17 cellular contexts compared by ENCODE assay signal in the genomic region with DNA sequence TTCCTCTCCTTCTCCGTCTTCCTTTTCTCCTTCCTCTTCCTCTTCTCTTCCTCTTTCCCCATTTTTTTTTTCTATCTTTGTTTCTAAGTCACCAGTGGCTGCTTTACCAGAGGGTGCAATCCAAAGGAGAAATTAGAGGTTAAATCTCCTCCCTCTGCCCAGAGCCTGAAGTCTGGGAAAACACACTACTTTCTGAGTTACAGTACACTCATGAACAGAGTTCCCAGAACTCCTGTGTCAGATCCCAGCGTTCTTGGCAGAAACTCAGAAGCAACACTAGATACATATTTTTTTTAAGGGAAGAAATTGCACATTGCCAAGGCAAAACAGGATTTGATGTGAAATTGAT.
DNase-seq lines count a peak whose midpoint lies in the region; ATAC-seq and TF ChIP-seq lines count a peak whose summit lies in the region.
"Had no signal": no experiment of that assay in that cellular context is flagged by ENCODE, and none has a peak within 500 bp of the region (broad histone marks: within the 10 kb centered on the region; RNA-seq: fewer than 3 reads in every experiment).

No MANE protein-coding gene starts in this region.

- H3K9me3 Mint-ChIP-seq in neural crest cell: no peaks in the 10 kb centered on the region
- H3K9me3 Mint-ChIP-seq in activated naive CD8-positive, alpha-beta T cell treated with anti-CD3 and anti-CD28 coated beads for 36 hours: no peaks in the 10 kb centered on the region
- H3K9me3 Mint-ChIP-seq: activated T-helper 2 cell treated with anti-CD3 and anti-CD28 coated beads, Interferon-gamma antibody, Interleukin-2, Interleukin-4, amounts not matched to agents 10 μg/mL and 5 μg/mL and 100 μg/mL, durations not matched to agents 14 hours and 24 hours and 36 hours; naive B cell; stimulated activated naive CD8-positive, alpha-beta T cell treated with anti-CD3 and anti-CD28 coated beads, Interleukin-15, amount 100 ng/mL, for 72 hours had no signal

- peaks cover 11% of the 10 kb centered on the region for H3K4me1 Mint-ChIP-seq in neural crest cell
- no peaks in the 10 kb centered on the region for H3K4me1 Mint-ChIP-seq in activated naive CD8-positive, alpha-beta T cell treated with anti-CD3 and anti-CD28 coated beads for 36 hours
- H3K4me1 Mint-ChIP-seq: stimulated activated naive CD8-positive, alpha-beta T cell treated with anti-CD3 and anti-CD28 coated beads, Interleukin-15, amount 100 ng/mL, for 72 hours had no signal

- peak overlapping the region; percentile 2 for H3K27ac Mint-ChIP-seq in neural crest cell (ENCODE audit: unreplicated experiment)
- no peak overlapping the region for H3K27ac Mint-ChIP-seq in activated naive CD8-positive, alpha-beta T cell treated with anti-CD3 and anti-CD28 coated beads for 36 hours
- H3K27ac Mint-ChIP-seq: activated T-helper 2 cell treated with anti-CD3 and anti-CD28 coated beads, Interferon-gamma antibody, Interleukin-2, Interleukin-4, amounts not matched to agents 10 μg/mL and 5 μg/mL and 100 μg/mL, durations not matched to agents 14 hours and 24 hours and 36 hours; stimulated activated naive CD8-positive, alpha-beta T cell treated with anti-CD3 and anti-CD28 coated beads, Interleukin-15, amount 100 ng/mL, for 72 hours had no signal

- ATAC-seq in Right ventricle myocardium superior (ENCODE audit: poor library complexity) (peak; percentile 75), GM19023 (IDR thresholded peaks at IDR 0.05; ENCODE audit: unreplicated experiment) (no peak)

- H3K27me3 ChIP-seq in dorsolateral prefrontal cortex: no peaks in the 10 kb centered on the region
- H3K27me3 ChIP-seq: brain microvascular endothelial cell had no signal

- TF ChIP-seq CTCF in fibroblast of mammary gland (conservative IDR thresholded peaks at IDR 0.05; ENCODE audit: control insufficient read depth, insufficient read depth, low read depth, low read length): no peak
- TF ChIP-seq CTCF in neural crest cell (conservative IDR thresholded peaks at IDR 0.05): no peak
- peak in 3 of 56 donors; percentile 20 to 35 (median 29) for TF ChIP-seq CTCF in dorsolateral prefrontal cortex (IDR thresholded peaks at IDR 0.05 in 54 of 56, conservative IDR thresholded peaks at IDR 0.05 in 2 of 56; ENCODE audit: low read depth in 1 of 56, partially characterized antibody in 56 of 56)

- H3K4me3 Mint-ChIP-seq in neural crest cell: no peak overlapping the region
- H3K4me3 Mint-ChIP-seq in activated naive CD8-positive, alpha-beta T cell treated with anti-CD3 and anti-CD28 coated beads for 36 hours: no peak overlapping the region
- H3K4me3 Mint-ChIP-seq: naive B cell; stimulated activated naive CD8-positive, alpha-beta T cell treated with anti-CD3 and anti-CD28 coated beads, Interleukin-15, amount 100 ng/mL, for 72 hours had no signal

- intact Hi-C loops in Right ventricle myocardium superior (cut with DNase I): loop anchor here (10.0 kb wide), 1 partner anchor 844 kb away; no protein-coding TSS in a partner anchor
- intact Hi-C loops in cardiac septum (cut with DNase I): loop anchor here (10.0 kb wide), 1 partner anchor 864 kb away; no protein-coding TSS in a partner anchor
- intact Hi-C loops in dorsolateral prefrontal cortex (cut with DNase I): loop anchor here in 1 of 2 donors (2.0 to 10.0 kb wide), 3 partner anchors 314 to 1114 kb away; no protein-coding TSS in a partner anchor

- peak overlapping the region in 1 of 59 donors; percentile 14 for H3K27ac ChIP-seq in dorsolateral prefrontal cortex
- H3K27ac ChIP-seq: brain microvascular endothelial cell, HL-60 had no signal

- DNase-seq in Right ventricle myocardium superior (no peak), cardiac septum (ENCODE audit: low spot score) (no peak), fibroblast of mammary gland (ENCODE audit: low read depth) (peak; percentile 38), neural crest cell (ENCODE audit: low read depth, low spot score) (no peak), dorsolateral prefrontal cortex (no peak), DMS79 (lab: John Stamatoyannopoulos, UW) (no peak)
- DNase-seq in activated naive CD8-positive, alpha-beta T cell treated with anti-CD3 and anti-CD28 coated beads for 36 hours: no peak
- DNase-seq: NCI-H1694, small intestine, T-helper 9 cell had no signal

- no peaks in the 10 kb centered on the region for H3K36me3 Mint-ChIP-seq in neural crest cell (ENCODE audit: low read depth)
- no peaks in the 10 kb centered on the region for H3K36me3 Mint-ChIP-seq in activated naive CD8-positive, alpha-beta T cell treated with anti-CD3 and anti-CD28 coated beads for 36 hours
- H3K36me3 Mint-ChIP-seq: naive B cell had no signal

- no peaks in the 10 kb centered on the region for H3K27me3 Mint-ChIP-seq in neural crest cell (ENCODE audit: low read depth)
- no peaks in the 10 kb centered on the region for H3K27me3 Mint-ChIP-seq in activated naive CD8-positive, alpha-beta T cell treated with anti-CD3 and anti-CD28 coated beads for 36 hours

- no peak overlapping the region for H3K4me3 ChIP-seq in fibroblast of mammary gland (ENCODE audit: control insufficient read depth, low read depth, low read length)
- peak overlapping the region in 6 of 59 donors; percentile 9 to 32 (median 14) for H3K4me3 ChIP-seq in dorsolateral prefrontal cortex
- H3K4me3 ChIP-seq: HAP-1 had no signal
